In genomic region chr17:75096082-75096625, GRCh38 we compare ENCODE assay signal across 9 cellular contexts. TPM values are rescaled to one million over a fixed set of nuclear protein-coding genes. Genes with fewer than 3 reads are reported as not detected.
DNase-seq lines count a peak whose midpoint lies in the region; ATAC-seq, FAIRE-seq and TF ChIP-seq lines count a peak whose summit lies in the region.
"Had no signal": no experiment of that assay in that cellular context is flagged by ENCODE, and none has a peak within 500 bp of the region (broad histone marks: within the 10 kb centered on the region; RNA-seq: fewer than 3 reads in every experiment).

No MANE protein-coding gene starts in this region.

- H3K27ac ChIP-seq in astrocyte (ENCODE audit: low read depth, low read length), result peak overlapping the region; percentile 19

- H3K9ac ChIP-seq in astrocyte (ENCODE audit: low read length), result no peak overlapping the region

- H3K4me1 Mint-ChIP-seq in astrocyte (ENCODE audit: low read depth, unreplicated experiment), result peaks cover 16% of the 10 kb centered on the region

- no peak for FAIRE-seq in astrocyte (lab: Jason Lieb, UNC)
- peak; percentile 98 for FAIRE-seq in urothelium cell line (lab: Jason Lieb, UNC)
- FAIRE-seq: A204.1 had no signal

- no peak for TF ChIP-seq CTCF in astrocyte (IDR thresholded peaks at IDR 0.05; ENCODE audit: insufficient read depth, low read depth, low read length)

- H3K36me3 Mint-ChIP-seq in astrocyte (ENCODE audit: low read depth, unreplicated experiment), result peaks cover 5% of the 10 kb centered on the region

- H3K36me3 ChIP-seq in astrocyte (ENCODE audit: insufficient read depth, low read length), result no peaks in the 10 kb centered on the region

- peak overlapping the region; percentile 75 for H3K27ac Mint-ChIP-seq in astrocyte (ENCODE audit: unreplicated experiment)

- H4K20me1 ChIP-seq in astrocyte (ENCODE audit: insufficient read depth, low read length), result no peaks in the 10 kb centered on the region

- ATAC-seq in GM21515 (IDR thresholded peaks at IDR 0.05; ENCODE audit: unreplicated experiment), result no peak

- no peaks in the 10 kb centered on the region for H3K27me3 ChIP-seq in astrocyte (ENCODE audit: insufficient read depth, low read length)

- H2AFZ ChIP-seq in astrocyte (ENCODE audit: low read depth, low read length), result peak overlapping the region; percentile 1

- DNase-seq in NCI-H2196 (lab: John Stamatoyannopoulos, UW; ENCODE audit: unreplicated experiment) (peak; percentile 39), NCI-H2196 treated with DMSO at 0.1 percent for 48 hours (lab: John Stamatoyannopoulos, UW; ENCODE audit: unreplicated experiment) (no peak), astrocyte (ENCODE audit: low read depth) (peak; percentile 68), kidney glomerular epithelial cell (lab: John Stamatoyannopoulos, UW) (peak; percentile 78), urothelium cell line (ENCODE audit: low spot score) (peak; percentile 96), NCI-H2107 (lab: John Stamatoyannopoulos, UW) (no peak)
- DNase-seq in activated CD4-positive, alpha-beta T cell treated with anti-CD3 and anti-CD28 coated beads, Interleukin-2, amount 50 U/mL, for 48 hours, result no peak

- no peaks in the 10 kb centered on the region for H3K9me3 Mint-ChIP-seq in astrocyte (ENCODE audit: unreplicated experiment)

- no peak overlapping the region for H3K4me3 ChIP-seq in astrocyte (ENCODE audit: insufficient read depth, low read depth, low read length)

- no peaks in the 10 kb centered on the region for H3K27me3 Mint-ChIP-seq in astrocyte (ENCODE audit: low read depth, unreplicated experiment)

- H3K79me2 ChIP-seq in astrocyte (ENCODE audit: insufficient read depth, low read length), result no peaks in the 10 kb centered on the region

- H3K4me1 ChIP-seq in astrocyte (ENCODE audit: insufficient read depth, low read length), result peaks cover 9% of the 10 kb centered on the region

- peak overlapping the region; percentile 75 for H3K4me2 ChIP-seq in astrocyte (ENCODE audit: low read length)

- no peak overlapping the region for H3K4me3 Mint-ChIP-seq in astrocyte (ENCODE audit: unreplicated experiment)

- no peaks in the 10 kb centered on the region for H3K9me3 ChIP-seq in astrocyte (ENCODE audit: insufficient read depth, low read depth, low read length)

RNA-seq across cellular contexts. Expression of gene SLC16A5, which starts 8.4 kb away (rescaled TPM):
- 7.1 and 10.6 TPM in 2 replicates for total RNA-seq in astrocyte

RNA-seq across cellular contexts. Expression of gene ARMC7, which starts 13.6 kb away (rescaled TPM):
- total RNA-seq in astrocyte, result 11.5 and 11.9 TPM in 2 replicates

RNA-seq across cellular contexts. Expression of gene NT5C, which starts 35.4 kb away (rescaled TPM):
- total RNA-seq in astrocyte, result 23.7 and 29.5 TPM in 2 replicates

RNA-seq across cellular contexts. Expression of gene KCTD2, which starts 49.1 kb away (rescaled TPM):
- 17.1 and 18.6 TPM in 2 replicates for total RNA-seq in astrocyte

RNA-seq across cellular contexts. Expression of gene ATP5PD, which starts 49.4 kb away (rescaled TPM):
- total RNA-seq in astrocyte, result 238 and 239 TPM in 2 replicates

Comparison
In these comparisons a context has a peak if more than half of its experiments do, and no peak if none do; other contexts are left out.
1. DNase-seq: peak in NCI-H2196 (single experiment), astrocyte (single experiment), kidney glomerular epithelial cell (single experiment) and urothelium cell line (single experiment); none in NCI-H2196 treated with DMSO at 0.1 percent for 48 hours (single experiment), NCI-H2107 (single experiment) and activated CD4-positive, alpha-beta T cell treated with anti-CD3 and anti-CD28 coated beads, Interleukin-2, amount 50 U/mL, for 48 hours (0 of 2).